In genomic region chr3:170353485-170353884, GRCh38 we compare ENCODE assay signal across 20 cellular contexts. TPM values are rescaled to one million over a fixed set of nuclear protein-coding genes. Genes with fewer than 3 reads are reported as not detected.
DNase-seq lines count a peak whose midpoint lies in the region; ATAC-seq, FAIRE-seq and TF ChIP-seq lines count a peak whose summit lies in the region.
"Had no signal": no experiment of that assay in that cellular context is flagged by ENCODE, and none has a peak within 500 bp of the region (broad histone marks: within the 10 kb centered on the region; RNA-seq: fewer than 3 reads in every experiment).

No MANE protein-coding gene starts in this region.

- no peak overlapping the region for H4K5ac ChIP-seq in H1 (ENCODE audit: insufficient read length, low read depth, low read length)

- peak overlapping the region; percentile 49 for H3K56ac ChIP-seq in H1 (replicated peaks; ENCODE audit: insufficient read length, low read depth, low read length)

- peaks cover 0 to 7% (median 0%) of the 10 kb centered on the region in 3 donors for H3K36me3 Mint-ChIP-seq in CD8-positive, alpha-beta memory T cell
- no peaks in the 10 kb centered on the region for H3K36me3 Mint-ChIP-seq in neural crest cell (ENCODE audit: low read depth)

- H4K20me1 ChIP-seq in KMS-11 (ENCODE audit: insufficient read depth) (no peaks in the 10 kb centered on the region), H1 (replicated peaks in 1 of 2; ENCODE audit: control insufficient read depth in 1 of 2, insufficient read depth in 2 of 2, low read length in 2 of 2) (no peaks in the 10 kb centered on the region)

- H3K9ac ChIP-seq in KMS-11, result no peak overlapping the region
- H3K9ac ChIP-seq in H1 (replicated peaks in 1 of 4; ENCODE audit: extremely low read depth in 1 of 4, low read depth in 3 of 4, low read length in 3 of 4), result no peak overlapping the region

- H3K36me3 ChIP-seq in CD8-positive, alpha-beta memory T cell (ENCODE audit: insufficient read depth, low read length), result no peaks in the 10 kb centered on the region
- no peaks in the 10 kb centered on the region for H3K36me3 ChIP-seq in KMS-11 (ENCODE audit: insufficient read depth)
- H3K36me3 ChIP-seq in H1 (ENCODE audit: control insufficient read depth in 2 of 4, insufficient read depth in 4 of 4, low read length in 3 of 4), result no peaks in the 10 kb centered on the region
- H3K36me3 ChIP-seq in sigmoid colon, result no peaks in the 10 kb centered on the region
- H3K36me3 ChIP-seq: vagina had no signal

- CTCF ChIA-PET in CD8-positive, alpha-beta memory T cell (lab: Charles Lee), result interaction anchor here (1.1 kb wide), 1 partner anchor 61 kb away, joined by 3 read pairs; no protein-coding TSS in a partner anchor
- CTCF ChIA-PET in H1 (lab: Charles Lee; ENCODE audit: partially characterized antibody), result interaction anchor here (1.2 to 1.6 kb wide), 3 partner anchors 29 to 457 kb away, joined by 3 to 6 read pairs (median 4); no protein-coding TSS in a partner anchor

- no peak overlapping the region for H3K14ac ChIP-seq in H1 (ENCODE audit: insufficient read length)

- no peak overlapping the region for H2BK15ac ChIP-seq in H1 (ENCODE audit: low read length)

- no peak overlapping the region for H4K8ac ChIP-seq in H1 (ENCODE audit: extremely low read depth, insufficient read depth, low read length)

- TF ChIP-seq RAD21 in H1 (IDR thresholded peaks at IDR 0.05 in 1 of 2, conservative IDR thresholded peaks at IDR 0.05 in 1 of 2; ENCODE audit: low read depth in 2 of 2, low read length in 2 of 2), result no peak

- peak overlapping the region; percentile 11; the same call in 1 of the 2 replicates for H2AFZ ChIP-seq in KMS-11 (ENCODE audit: low read depth)
- no peak overlapping the region for H2AFZ ChIP-seq in H1 (ENCODE audit: low read length)

- peak overlapping the region; percentile 76; the same call in 1 of the 2 replicates for H2BK5ac ChIP-seq in H1 (ENCODE audit: low read depth, low read length)

- H3K27me3 Mint-ChIP-seq in CD8-positive, alpha-beta memory T cell, result peaks cover 0 to 2% of the 10 kb centered on the region in 2 donors
- peaks cover 2% of the 10 kb centered on the region for H3K27me3 Mint-ChIP-seq in neural crest cell (ENCODE audit: low read depth)
- H3K27me3 Mint-ChIP-seq: activated T-cell treated with anti-CD3 and anti-CD28 coated beads, Interleukin-2, amount 50 U/mL, for 24 hours; progenitor cell of endocrine pancreas had no signal

- H3K18ac ChIP-seq in H1 (ENCODE audit: extremely low read depth, low read length), result no peak overlapping the region; the same call in 1 of the 2 replicates

- no peak overlapping the region for H3K23ac ChIP-seq in H1 (ENCODE audit: insufficient read length)

- no peaks in the 10 kb centered on the region for H3K27me3 ChIP-seq in CD8-positive, alpha-beta memory T cell (ENCODE audit: insufficient read depth, low read length, poor library complexity, severe bottlenecking)
- H3K27me3 ChIP-seq in KMS-11 (ENCODE audit: insufficient read depth, low read depth) (no peaks in the 10 kb centered on the region; the same call in 1 of the 2 replicates), H1 (replicated peaks in 1 of 4; ENCODE audit: control insufficient read depth in 3 of 4, extremely low read depth in 1 of 4, insufficient read depth in 3 of 4, low read length in 3 of 4) (no peaks in the 10 kb centered on the region), sigmoid colon (no peaks in the 10 kb centered on the region)
- H3K27me3 ChIP-seq: vagina had no signal

- peaks cover 14 to 36% (median 18%) of the 10 kb centered on the region in 3 donors for H3K4me1 Mint-ChIP-seq in CD8-positive, alpha-beta memory T cell
- peaks cover 31% of the 10 kb centered on the region for H3K4me1 Mint-ChIP-seq in neural crest cell

- DNase-seq in CD8-positive, alpha-beta memory T cell, result no peak
- DNase-seq in H1 (ENCODE audit: low read depth in 1 of 2, low spot score in 2 of 2) (peak in 1 of 2 experiments; percentile 16), neural crest cell (ENCODE audit: low read depth, low spot score) (no peak), NOMO-1 treated with dmso at 0.1 percent for 144 hours (lab: John Stamatoyannopoulos, UW; ENCODE audit: unreplicated experiment) (no peak), sigmoid colon (no peak)
- DNase-seq: activated CD8-positive, alpha-beta memory T cell treated with anti-CD3 and anti-CD28 coated beads for 24 hours; activated T-cell treated with anti-CD3 and anti-CD28 coated beads, Interleukin-2, amount 50 U/mL, for 24 hours; amygdala; DND-41; mesenchymal stem cell; NCI-H1694; NCI-H526 had no signal

- POLR2A ChIA-PET in CD8-positive, alpha-beta memory T cell (lab: Charles Lee), result no interaction called here
- POLR2A ChIA-PET in H1 (lab: Charles Lee; ENCODE audit: partially characterized antibody), result interaction anchor here (1.1 kb wide), 1 partner anchor 9 kb away, joined by 3 read pairs; no protein-coding TSS in a partner anchor

- no peak for TF ChIP-seq POLR2A in H1 (IDR thresholded peaks at IDR 0.05; ENCODE audit: control extremely low read depth in 1 of 2, low read depth in 2 of 2, low read length in 2 of 2)
- TF ChIP-seq POLR2A in sigmoid colon (IDR thresholded peaks at IDR 0.05), result no peak

- ATAC-seq in GM19351 (IDR thresholded peaks at IDR 0.05; ENCODE audit: unreplicated experiment), result no peak
- ATAC-seq: Right ventricle myocardium inferior had no signal

- peaks cover 0 to 2% (median 0%) of the 10 kb centered on the region in 5 donors for H3K9me3 Mint-ChIP-seq in CD8-positive, alpha-beta memory T cell
- H3K9me3 Mint-ChIP-seq in neural crest cell, result no peaks in the 10 kb centered on the region
- H3K9me3 Mint-ChIP-seq: activated T-cell treated with anti-CD3 and anti-CD28 coated beads, Interleukin-2, amount 50 U/mL, for 24 hours; stimulated activated effector memory CD8-positive, alpha-beta T cell treated with anti-CD3 and anti-CD28 coated beads, Interleukin-12 subunit alpha, Interleukin-12 subunit beta, amount 100 ng/mL, for 72 hours had no signal

- peak overlapping the region in 5 of 8 donors; percentile 15 to 99 (median 52) for H3K27ac Mint-ChIP-seq in CD8-positive, alpha-beta memory T cell
- no peak overlapping the region for H3K27ac Mint-ChIP-seq in neural crest cell (ENCODE audit: unreplicated experiment)
- H3K27ac Mint-ChIP-seq: activated T-cell treated with anti-CD3 and anti-CD28 coated beads, Interleukin-2, amount 50 U/mL, for 24 hours; stimulated activated effector memory CD8-positive, alpha-beta T cell treated with anti-CD3 and anti-CD28 coated beads, Interleukin-12 subunit alpha, Interleukin-12 subunit beta, amount 100 ng/mL, for 72 hours had no signal

- no peak for TF ChIP-seq CTCF in KMS-11 (conservative IDR thresholded peaks at IDR 0.05; ENCODE audit: low read depth, low read length)
- TF ChIP-seq CTCF in H1 (IDR thresholded peaks at IDR 0.05; ENCODE audit: control extremely low read depth in 1 of 3, insufficient read depth in 1 of 3, low read depth in 1 of 3, low read length in 3 of 3), result no peak
- TF ChIP-seq CTCF in neural crest cell (conservative IDR thresholded peaks at IDR 0.05), result no peak
- TF ChIP-seq CTCF in sigmoid colon (IDR thresholded peaks at IDR 0.05), result no peak

- no peak overlapping the region for H3K4me3 ChIP-seq in CD8-positive, alpha-beta memory T cell (ENCODE audit: low read length)
- no peak overlapping the region for H3K4me3 ChIP-seq in KMS-11 (IDR thresholded peaks at IDR 0.05; ENCODE audit: insufficient read depth, low read depth, low read length)
- H3K4me3 ChIP-seq in H1 (ENCODE audit: extremely low read depth in 1 of 4, insufficient read depth in 2 of 4, low read depth in 3 of 4, low read length in 4 of 4), result no peak overlapping the region
- H3K4me3 ChIP-seq in sigmoid colon, result no peak overlapping the region
- H3K4me3 ChIP-seq: vagina had no signal

- no peak for TF ChIP-seq EP300 in H1 (IDR thresholded peaks at IDR 0.05; ENCODE audit: borderline replicate concordance in 1 of 2, low read depth in 2 of 2, low read length in 2 of 2)
- no peak for TF ChIP-seq EP300 in sigmoid colon (IDR thresholded peaks at IDR 0.05)

- H3K79me2 ChIP-seq in KMS-11 (ENCODE audit: insufficient read depth, low read depth) (peaks cover 4% of the 10 kb centered on the region; the same call in 1 of the 2 replicates), H1 (ENCODE audit: control insufficient read depth in 1 of 2, insufficient read depth in 2 of 2, low read length in 2 of 2) (peaks cover 0 to 3% of the 10 kb centered on the region in 2 experiments; a peak in 3 of 4 replicates)

- FAIRE-seq in H1 (lab: Jason Lieb, UNC), result no peak
- FAIRE-seq: endothelial cell of umbilical vein, H54 had no signal

- no peak overlapping the region for H3K4ac ChIP-seq in H1 (replicated peaks; ENCODE audit: insufficient read length, low read depth, low read length)

- H3K23me2 ChIP-seq in H1 (ENCODE audit: low read depth, low read length), result peaks cover 5% of the 10 kb centered on the region; the same call in 1 of the 2 replicates

- peaks cover 10% of the 10 kb centered on the region for H3K4me1 ChIP-seq in CD8-positive, alpha-beta memory T cell (ENCODE audit: insufficient read depth, low read length)
- H3K4me1 ChIP-seq in KMS-11 (ENCODE audit: low read depth, poor library complexity, severe bottlenecking), result peaks cover 37% of the 10 kb centered on the region
- peaks cover 0 to 13% (median 6%) of the 10 kb centered on the region in 4 experiments; a peak in 3 of 7 replicates for H3K4me1 ChIP-seq in H1 (replicated peaks in 1 of 4; ENCODE audit: control insufficient read depth in 3 of 4, insufficient read depth in 4 of 4, low read length in 3 of 4)
- peaks cover 0 to 15% (median 7%) of the 10 kb centered on the region in 4 donors for H3K4me1 ChIP-seq in sigmoid colon

- peak overlapping the region; percentile 98 for H2BK120ac ChIP-seq in H1 (replicated peaks; ENCODE audit: low read depth, low read length)

- no peaks in the 10 kb centered on the region for H3K79me1 ChIP-seq in H1 (ENCODE audit: low read depth, low read length)

- H3K9me3 ChIP-seq in CD8-positive, alpha-beta memory T cell (ENCODE audit: low read length), result no peaks in the 10 kb centered on the region
- H3K9me3 ChIP-seq in H1 (ENCODE audit: insufficient read depth in 2 of 2, low read depth in 1 of 2, low read length in 1 of 2) (no peaks in the 10 kb centered on the region), sigmoid colon (no peaks in the 10 kb centered on the region)
- H3K9me3 ChIP-seq: vagina had no signal

- no peak overlapping the region for H2AK5ac ChIP-seq in H1 (ENCODE audit: low read depth, low read length)

- peak overlapping the region; percentile 90 for H4K91ac ChIP-seq in H1 (replicated peaks; ENCODE audit: insufficient read length, low read length)

- H2BK20ac ChIP-seq in H1 (ENCODE audit: low read length), result peak overlapping the region; percentile 38; the same call in 1 of the 2 replicates

- no peak overlapping the region for H3K27ac ChIP-seq in CD8-positive, alpha-beta memory T cell (ENCODE audit: low read depth, low read length)
- H3K27ac ChIP-seq in KMS-11 (0 out of 2 replicates have a peak overlapping the region, but pooled peaks have one; percentile 96), H1 (ENCODE audit: low read depth, low read length) (no peak overlapping the region), sigmoid colon (no peak overlapping the region)
- H3K27ac ChIP-seq: vagina had no signal

- intact Hi-C loops in sigmoid colon (cut with DNase I), result no loop called here

- peak overlapping the region in 1 of 7 donors; percentile 46 for H3K4me3 Mint-ChIP-seq in CD8-positive, alpha-beta memory T cell
- H3K4me3 Mint-ChIP-seq in neural crest cell, result peak overlapping the region; percentile 45
- H3K4me3 Mint-ChIP-seq: activated T-cell treated with anti-CD3 and anti-CD28 coated beads, Interleukin-2, amount 50 U/mL, for 24 hours; stimulated activated effector memory CD8-positive, alpha-beta T cell treated with anti-CD3 and anti-CD28 coated beads, Interleukin-12 subunit alpha, Interleukin-12 subunit beta, amount 100 ng/mL, for 72 hours had no signal

- no peak overlapping the region for H3K4me2 ChIP-seq in KMS-11
- H3K4me2 ChIP-seq in H1 (ENCODE audit: insufficient read depth in 1 of 2, low read depth in 2 of 2, low read length in 2 of 2), result peak overlapping the region in 1 of 2 experiments; percentile 94; a peak in 1 of 4 replicates

- H2BK12ac ChIP-seq in H1 (ENCODE audit: low read depth, low read length), result no peak overlapping the region

RNA-seq across cellular contexts. Expression of gene SKIL, which starts 4.0 kb away (rescaled TPM):
- 10 to 100 TPM; 25.9 to 29.0 TPM for total RNA-seq in CD8-positive, alpha-beta memory T cell
- polyA plus RNA-seq in CD8-positive, alpha-beta memory T cell, result 3.2 TPM
- total RNA-seq in H1 (2021; fragmentation: NEBNext Ultra II Directional; extraction: Animal tissue kit (Norgen Biotek cat#: 25700)), result 266 and 277 TPM in 2 replicates
- polyA plus RNA-seq in H1 (2011; rRNA removed) (9.5 and 13.2 TPM in 2 replicates), sigmoid colon (10 to 100 TPM in 2 of 3 donors, 1 to 10 TPM in 1; 6.0 to 14.6 (median 12.4) TPM)
- 18.5 TPM for polyA plus RNA-seq in H1 (2011; cell fraction: cytosol; rRNA removed)
- polyA plus RNA-seq in H1 (2011; cell fraction: nucleus; rRNA removed), result 20.1 TPM
- 29.1 to 79.4 TPM (median 36.5 TPM) in 4 replicates for polyA plus RNA-seq in H1 (2012, experiment 1 of 2)
- 2.7 TPM for polyA plus RNA-seq in H1 (2012, experiment 2 of 2)
- polyA plus RNA-seq in H1 (2013, experiment 1 of 2), result 92.2 TPM
- polyA plus RNA-seq in H1 (2013, experiment 2 of 2), result 96.2 TPM
- polyA minus RNA-seq in H1 (2011; rRNA and poly(A)+ RNA removed), result 158 and 178 TPM in 2 replicates
- 75.6 TPM for polyA minus RNA-seq in H1 (2011; cell fraction: cytosol; rRNA and poly(A)+ RNA removed)
- polyA minus RNA-seq in H1 (2011; cell fraction: nucleus; rRNA and poly(A)+ RNA removed), result 179 TPM
- total RNA-seq in neural crest cell (17.7 and 18.0 TPM in 2 replicates), sigmoid colon (10 to 100 TPM; 24.8 to 52.6 (median 29.8) TPM)
